Comparison of ENCODE assay signal across 19 cellular contexts in genomic region chr13:74230984-74231443, GRCh38.
DNase-seq lines count a peak whose midpoint lies in the region; ATAC-seq and TF ChIP-seq lines count a peak whose summit lies in the region.
"Had no signal": no experiment of that assay in that cellular context is flagged by ENCODE, and none has a peak within 500 bp of the region (broad histone marks: within the 10 kb centered on the region; RNA-seq: fewer than 3 reads in every experiment).

No MANE protein-coding gene starts in this region.

- CTCF ChIA-PET in T-cell (lab: Charles Lee): interaction anchor here (0.6 to 3.6 kb wide), 3 partner anchors 54 to 123 kb away, joined by 3 to 21 read pairs (median 3); no protein-coding TSS in a partner anchor

- peak overlapping the region; percentile 51 for H3K4me3 Mint-ChIP-seq in activated CD4-positive, alpha-beta T cell treated with anti-CD3 and anti-CD28 coated beads, Interleukin-2, amount 10 ng/mL, durations not matched to agents 24 days and 14 days
- H3K4me3 Mint-ChIP-seq in T-cell (peak overlapping the region; percentile 80 to 86 (median 82)), nephron progenitor cell (no peak overlapping the region)
- peak overlapping the region; percentile 59 for H3K4me3 Mint-ChIP-seq in activated naive CD8-positive, alpha-beta T cell treated with anti-CD3 and anti-CD28 coated beads for 36 hours
- H3K4me3 Mint-ChIP-seq: GM23338, memory B cell had no signal

- peak overlapping the region; percentile 56 for H3K27ac Mint-ChIP-seq in activated CD4-positive, alpha-beta T cell treated with anti-CD3 and anti-CD28 coated beads, Interleukin-2, amount 10 ng/mL, durations not matched to agents 24 days and 14 days
- H3K27ac Mint-ChIP-seq in T-cell (peak overlapping the region; percentile 94 to 98), nephron progenitor cell (peak overlapping the region; percentile 16)
- peak overlapping the region; percentile 87 for H3K27ac Mint-ChIP-seq in activated naive CD8-positive, alpha-beta T cell treated with anti-CD3 and anti-CD28 coated beads for 36 hours
- H3K27ac Mint-ChIP-seq: GM23338, memory B cell had no signal

- H3K36me3 Mint-ChIP-seq in activated CD4-positive, alpha-beta T cell treated with anti-CD3 and anti-CD28 coated beads, Interleukin-2, amount 10 ng/mL, durations not matched to agents 24 days and 14 days (ENCODE audit: low read depth): peaks cover 14% of the 10 kb centered on the region
- H3K36me3 Mint-ChIP-seq in T-cell (peaks cover 3% of the 10 kb centered on the region), nephron progenitor cell (ENCODE audit: low read depth) (no peaks in the 10 kb centered on the region)
- H3K36me3 Mint-ChIP-seq in activated naive CD8-positive, alpha-beta T cell treated with anti-CD3 and anti-CD28 coated beads for 36 hours: peaks cover 13% of the 10 kb centered on the region

- DNase-seq in activated CD4-positive, alpha-beta T cell treated with anti-CD3 and anti-CD28 coated beads, Interleukin-2, amount 10 ng/mL, durations not matched to agents 24 days and 14 days: peak; percentile 61
- no peak for DNase-seq in activated CD4-positive, alpha-beta T cell treated with anti-CD3 and anti-CD28 coated beads, Interleukin-2, amount 50 U/mL, for 1 hour
- DNase-seq in T-cell (peak in 2 of 34 experiments; percentile 22 to 38), nephron progenitor cell (no peak), DMS53 (lab: John Stamatoyannopoulos, UW) (no peak), hippocampal formation (lab: John Stamatoyannopoulos, UW) (no peak)
- DNase-seq in activated naive CD8-positive, alpha-beta T cell treated with anti-CD3 and anti-CD28 coated beads for 36 hours: no peak
- DNase-seq: activated CD4-positive, alpha-beta T cell treated with anti-CD3 and anti-CD28 coated beads for 4 hours; amygdala; Caco-2; glutamatergic neuron; Karpas-422; NCI-H187 treated with DMSO at 0.1 percent for 48 hours; NCI-H748 treated with DMSO at 0.1 percent for 48 hours; ovary; upper lobe of left lung had no signal

- H3K27me3 Mint-ChIP-seq in activated CD4-positive, alpha-beta T cell treated with anti-CD3 and anti-CD28 coated beads, Interleukin-2, amount 10 ng/mL, durations not matched to agents 24 days and 14 days: no peaks in the 10 kb centered on the region
- H3K27me3 Mint-ChIP-seq in T-cell (no peaks in the 10 kb centered on the region), nephron progenitor cell (ENCODE audit: low read depth, poor library complexity) (no peaks in the 10 kb centered on the region)
- no peaks in the 10 kb centered on the region for H3K27me3 Mint-ChIP-seq in activated naive CD8-positive, alpha-beta T cell treated with anti-CD3 and anti-CD28 coated beads for 36 hours
- H3K27me3 Mint-ChIP-seq: memory B cell had no signal

- POLR2A ChIA-PET in T-cell (lab: Charles Lee): interaction anchor here (0.6 to 1.0 kb wide), 5 partner anchors 23 to 287 kb away, joined by 3 to 8 read pairs (median 3); partner anchors contain the start of gene KLF12 (in 1 of the 2)

- ATAC-seq in T-cell (replicated peaks in 1 of 4) (peak; percentile 83 to 86 (median 84)), GM21576 (IDR thresholded peaks at IDR 0.05; ENCODE audit: unreplicated experiment) (no peak)
- ATAC-seq: GM23338 had no signal

- intact Hi-C loops in activated CD4-positive, alpha-beta T cell treated with anti-CD3 and anti-CD28 coated beads, Interleukin-2, amount 10 ng/mL, durations not matched to agents 24 days and 14 days (cut with micrococcal nuclease): loop anchor here (1.0 to 5.0 kb wide), 2 partner anchors 13 to 464 kb away; no protein-coding TSS in a partner anchor

- H3K9me3 Mint-ChIP-seq in activated CD4-positive, alpha-beta T cell treated with anti-CD3 and anti-CD28 coated beads, Interleukin-2, amount 10 ng/mL, durations not matched to agents 24 days and 14 days: peaks cover 16% of the 10 kb centered on the region
- peaks cover 0 to 10% (median 4%) of the 10 kb centered on the region in 3 donors for H3K9me3 Mint-ChIP-seq in T-cell
- H3K9me3 Mint-ChIP-seq in activated naive CD8-positive, alpha-beta T cell treated with anti-CD3 and anti-CD28 coated beads for 36 hours: peaks cover 9% of the 10 kb centered on the region
- no peaks in the 10 kb centered on the region for H3K9me3 Mint-ChIP-seq in nephron progenitor cell
- H3K9me3 Mint-ChIP-seq: GM23338 had no signal

- peaks cover 15% of the 10 kb centered on the region for H3K4me1 Mint-ChIP-seq in activated CD4-positive, alpha-beta T cell treated with anti-CD3 and anti-CD28 coated beads, Interleukin-2, amount 10 ng/mL, durations not matched to agents 24 days and 14 days
- peaks cover 54 to 56% (median 55%) of the 10 kb centered on the region in 3 donors for H3K4me1 Mint-ChIP-seq in T-cell
- peaks cover 34% of the 10 kb centered on the region for H3K4me1 Mint-ChIP-seq in activated naive CD8-positive, alpha-beta T cell treated with anti-CD3 and anti-CD28 coated beads for 36 hours
- no peaks in the 10 kb centered on the region for H3K4me1 Mint-ChIP-seq in nephron progenitor cell
- H3K4me1 Mint-ChIP-seq: GM23338, memory B cell had no signal

- TF ChIP-seq CTCF in nephron progenitor cell (IDR thresholded peaks at IDR 0.05): no peak

Comparison
In these comparisons a context has a peak if more than half of its experiments do, and no peak if none do; other contexts are left out.
1. H3K27ac Mint-ChIP-seq: peak in every context shown above with its lines; median percentile 96 in T-cell; 87 in activated naive CD8-positive, alpha-beta T cell treated with anti-CD3 and anti-CD28 coated beads for 36 hours; 56 in activated CD4-positive, alpha-beta T cell treated with anti-CD3 and anti-CD28 coated beads, Interleukin-2, amount 10 ng/mL, durations not matched to agents 24 days and 14 days; 16 in nephron progenitor cell.